29 cellular contexts compared by ENCODE assay signal in the genomic region with DNA sequence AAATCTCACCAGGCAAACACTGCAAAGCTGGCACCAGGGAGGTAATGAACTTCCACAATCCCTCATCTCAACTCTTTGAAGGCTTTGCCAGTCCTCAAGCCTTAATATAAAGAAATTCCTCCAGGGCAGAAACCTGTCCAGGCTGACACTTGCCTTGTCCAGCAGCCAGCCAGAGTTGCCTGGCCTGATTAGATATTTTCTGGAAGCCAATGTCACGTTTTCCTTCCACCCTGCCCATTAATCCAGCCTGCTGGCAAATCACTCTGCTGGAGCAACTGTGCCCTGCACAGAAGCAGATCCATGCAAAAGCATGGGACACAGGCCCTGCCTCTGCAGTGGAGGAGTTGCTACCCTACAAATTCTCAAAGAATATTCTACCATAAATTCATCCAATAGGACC. TPM values are rescaled to one million over a fixed set of nuclear protein-coding genes. Genes with fewer than 3 reads are reported as not detected.
DNase-seq lines count a peak whose midpoint lies in the region; TF ChIP-seq lines count a peak whose summit lies in the region.
"Had no signal": no experiment of that assay in that cellular context is flagged by ENCODE, and none has a peak within 500 bp of the region (broad histone marks: within the 10 kb centered on the region; RNA-seq: fewer than 3 reads in every experiment).

No MANE protein-coding gene starts in this region.

- H3K4me3 ChIP-seq in endodermal cell (ENCODE audit: low read length) (peak overlapping the region; percentile 55), iPS-20b (ENCODE audit: low read length) (no peak overlapping the region), spleen (no peak overlapping the region)
- H3K4me3 ChIP-seq: gastroesophageal sphincter had no signal

- no peak for DNase-seq in HFFc6
- no peak for DNase-seq in endodermal cell
- no peak for DNase-seq in spleen
- DNase-seq in SK-N-DZ (ENCODE audit: low spot score) = no peak
- DNase-seq in stimulated activated CD4-positive, alpha-beta T cell treated with anti-CD3 and anti-CD28 coated beads, Interleukin-1b, Interleukin-23, amount 100 ng/mL, for 48 hours = no peak
- DNase-seq in dermis blood vessel endothelial cell = no peak
- no peak for DNase-seq in NCI-H1105 (lab: John Stamatoyannopoulos, UW)
- DNase-seq: activated CD4-positive, alpha-beta T cell treated with anti-CD3 and anti-CD28 coated beads, Interleukin-2, amount 50 U/mL, for 48 hours; activated CD8-positive, alpha-beta memory T cell treated with anti-CD3 and anti-CD28 coated beads, Interleukin-2, amount 50 U/mL, for 4 hours; activated naive CD8-positive, alpha-beta T cell treated with anti-CD3 and anti-CD28 coated beads for 36 hours; brain microvascular endothelial cell; DMS79; kidney; NCI-H1092; NCI-H1930; NCI-H2227 treated with DMSO at 0.1 percent for 48 hours; NCI-H748 treated with DMSO at 0.1 percent for 48 hours; nucleus accumbens; retina; stimulated activated CD4-positive, alpha-beta T cell treated with anti-CD3 and anti-CD28 coated beads, Interleukin-12 subunit alpha, Interleukin-12 subunit beta, amount 100 ng/mL, for 4 hours; T1000 had no signal

- H3K4me1 ChIP-seq in endodermal cell (ENCODE audit: control insufficient read depth, insufficient read depth, low read length) = peaks cover 17% of the 10 kb centered on the region
- H3K4me1 ChIP-seq in iPS-20b (ENCODE audit: insufficient read depth, low read length) = peaks cover 14% of the 10 kb centered on the region
- peaks cover 3 to 46% (median 28%) of the 10 kb centered on the region in 6 donors for H3K4me1 ChIP-seq in spleen

- no peak overlapping the region for H3K4me3 Mint-ChIP-seq in HFFc6
- H3K4me3 Mint-ChIP-seq in endodermal cell = no peak overlapping the region
- H3K4me3 Mint-ChIP-seq: activated naive CD8-positive, alpha-beta T cell treated with anti-CD3 and anti-CD28 coated beads for 36 hours; B cell; IgD-negative memory B cell; memory B cell; stimulated activated naive CD8-positive, alpha-beta T cell treated with anti-CD3 and anti-CD28 coated beads, Interleukin-15, Interleukin-2, amounts not matched to agents 100 ng/mL and 50 ng/mL, for 24 hours; type B pancreatic cell had no signal

- no peak for TF ChIP-seq CTCF in HFFc6 (IDR thresholded peaks at IDR 0.05)
- TF ChIP-seq CTCF in endodermal cell (conservative IDR thresholded peaks at IDR 0.05) = no peak
- no peak for TF ChIP-seq CTCF in spleen (IDR thresholded peaks at IDR 0.05 in 8 of 11, conservative IDR thresholded peaks at IDR 0.05 in 3 of 11)

- no peaks in the 10 kb centered on the region for H3K9me3 ChIP-seq in endodermal cell (ENCODE audit: control insufficient read depth, low read length)
- no peaks in the 10 kb centered on the region for H3K9me3 ChIP-seq in iPS-20b (ENCODE audit: insufficient read depth, low read depth, low read length)
- no peaks in the 10 kb centered on the region for H3K9me3 ChIP-seq in spleen
- H3K9me3 ChIP-seq: gastroesophageal sphincter had no signal

- intact Hi-C loops in spleen (cut with DNase I; ENCODE audit: low total_unique reads) = loop anchor here (5.0 kb wide), 1 partner anchor 438 kb away; no protein-coding TSS in a partner anchor

- H3K27ac ChIP-seq in endodermal cell (ENCODE audit: low read depth, low read length) (no peak overlapping the region), iPS-20b (ENCODE audit: low read length) (peak overlapping the region; percentile 11), spleen (peak overlapping the region in 7 of 8 donors; percentile 11 to 59 (median 34))
- H3K27ac ChIP-seq: brain microvascular endothelial cell, RWPE1 had no signal

- peaks cover 92% of the 10 kb centered on the region for H3K36me3 ChIP-seq in endodermal cell (ENCODE audit: control insufficient read depth, insufficient read depth, low read length)
- H3K36me3 ChIP-seq in iPS-20b (ENCODE audit: insufficient read depth, low read depth, low read length) = peaks cover 50% of the 10 kb centered on the region
- peaks cover 3 to 100% (median 68%) of the 10 kb centered on the region in 6 donors for H3K36me3 ChIP-seq in spleen

- 86% methylated on average over 1 of the region's 1 CpG; no CpG with 5 or more reads in 1 of the 2 experiments for WGBS in endodermal cell (ENCODE audit: insufficient coverage in 1 of 2, insufficient read length in 1 of 2), 2 experiments
- WGBS in spleen, 5 donors = 62 to 90% (median 70%) methylated on average over 1 of the region's 1 CpG

- H3K36me3 Mint-ChIP-seq in HFFc6 (ENCODE audit: low read depth) (peaks cover 60% of the 10 kb centered on the region), endodermal cell (ENCODE audit: low read depth) (peaks cover 83% of the 10 kb centered on the region)

- no peaks in the 10 kb centered on the region for H3K27me3 ChIP-seq in endodermal cell (ENCODE audit: control insufficient read depth, insufficient read depth, low read length, poor library complexity, severe bottlenecking)
- H3K27me3 ChIP-seq in iPS-20b (ENCODE audit: insufficient read depth, low read length) = no peaks in the 10 kb centered on the region
- no peaks in the 10 kb centered on the region for H3K27me3 ChIP-seq in spleen (replicated peaks in 1 of 7)
- H3K27me3 ChIP-seq: brain microvascular endothelial cell, gastroesophageal sphincter had no signal

- H3K9ac ChIP-seq in endodermal cell (ENCODE audit: extremely low read depth, low read length, poor library complexity, severe bottlenecking) = peak overlapping the region; percentile 48
- H3K9ac ChIP-seq in iPS-20b (ENCODE audit: low read depth, low read length) = peak overlapping the region; percentile 17; the same call in 1 of the 2 replicates

- H3K27ac Mint-ChIP-seq in HFFc6 = peak overlapping the region; percentile 22; the same call in 1 of the 2 replicates
- H3K27ac Mint-ChIP-seq in endodermal cell = peak overlapping the region; percentile 75
- H3K27ac Mint-ChIP-seq: activated naive CD8-positive, alpha-beta T cell treated with anti-CD3 and anti-CD28 coated beads for 36 hours; B cell; IgD-negative memory B cell; memory B cell; stimulated activated naive CD8-positive, alpha-beta T cell treated with anti-CD3 and anti-CD28 coated beads, Interleukin-15, Interleukin-2, amounts not matched to agents 100 ng/mL and 50 ng/mL, for 24 hours; type B pancreatic cell had no signal

- TF ChIP-seq POLR2A in spleen (IDR thresholded peaks at IDR 0.05) = no peak

- H3K27me3 Mint-ChIP-seq in HFFc6 (ENCODE audit: insufficient read depth) (no peaks in the 10 kb centered on the region; the same call in none of the 2 replicates), endodermal cell (ENCODE audit: insufficient read depth) (no peaks in the 10 kb centered on the region)
- H3K27me3 Mint-ChIP-seq: activated naive CD8-positive, alpha-beta T cell treated with anti-CD3 and anti-CD28 coated beads for 36 hours; B cell; IgD-negative memory B cell; memory B cell; stimulated activated naive CD8-positive, alpha-beta T cell treated with anti-CD3 and anti-CD28 coated beads, Interleukin-15, Interleukin-2, amounts not matched to agents 100 ng/mL and 50 ng/mL, for 24 hours; type B pancreatic cell had no signal

- H3K9me3 Mint-ChIP-seq in HFFc6 (no peaks in the 10 kb centered on the region), endodermal cell (no peaks in the 10 kb centered on the region)
- H3K9me3 Mint-ChIP-seq: activated naive CD8-positive, alpha-beta T cell treated with anti-CD3 and anti-CD28 coated beads for 36 hours; IgD-negative memory B cell; memory B cell; stimulated activated naive CD8-positive, alpha-beta T cell treated with anti-CD3 and anti-CD28 coated beads, Interleukin-15, Interleukin-2, amounts not matched to agents 100 ng/mL and 50 ng/mL, for 24 hours; type B pancreatic cell had no signal

- peaks cover 30% of the 10 kb centered on the region for H3K4me1 Mint-ChIP-seq in HFFc6 (ENCODE audit: low read depth)
- H3K4me1 Mint-ChIP-seq in endodermal cell = peaks cover 42% of the 10 kb centered on the region
- H3K4me1 Mint-ChIP-seq: memory B cell had no signal

RNA-seq across cellular contexts. Expression of gene HEG1, which starts 56.5 kb away (rescaled TPM):
- total RNA-seq in HFFc6 (2021; fragmentation: NEBNext Ultra II Directional; extraction: Animal tissue kit (Norgen Biotek cat#: 25700)) = 100 to 1,000 TPM in 4 of 6 experiments, 10 to 100 TPM in 2; 88.6 to 126 (median 105) TPM
- total RNA-seq in endodermal cell = 10 to 100 TPM; 25.5 to 27.0 TPM
- 30.3 TPM for polyA plus RNA-seq in endodermal cell (2013, experiment 1 of 2)
- 35.4 TPM for polyA plus RNA-seq in endodermal cell (2013, experiment 2 of 2)
- 10 to 100 TPM; 52.1 to 87.9 (median 74.4) TPM for total RNA-seq in spleen
- 1 to 10 TPM; 3.1 to 6.3 (median 3.4) TPM for polyA plus RNA-seq in spleen
- 2.4 and 8.2 TPM in 2 replicates for polyA plus RNA-seq in SK-N-DZ (2014; cell fraction: cytosol; rRNA removed)
- polyA plus RNA-seq in SK-N-DZ (2014; cell fraction: nucleus; rRNA removed) = 1.9 and 3.7 TPM in 2 replicates
- total RNA-seq in dermis blood vessel endothelial cell = 55.6 and 103 TPM in 2 replicates
